ENCODE assay signal across 8 cellular contexts in genomic region chr12:113230315-113231274, GRCh38. TPM values are rescaled to one million over a fixed set of nuclear protein-coding genes. Genes with fewer than 3 reads are reported as not detected.
DNase-seq lines count a peak whose midpoint lies in the region; ATAC-seq and TF ChIP-seq lines count a peak whose summit lies in the region.

No MANE protein-coding gene starts in this region.

- DNase-seq in naive B cell = no peak
- no peak for DNase-seq in NCI-H1105 treated with DMSO at 0.1 percent for 48 hours (lab: John Stamatoyannopoulos, UW)
- no peak for DNase-seq in GM19240 (ENCODE audit: insufficient read length, low spot score)
- DNase-seq in chondrocyte (ENCODE audit: low spot score) = no peak
- DNase-seq in NCI-H1417 (lab: John Stamatoyannopoulos, UW) = no peak

- peak overlapping the region; percentile 62 for H3K27ac Mint-ChIP-seq in activated T-helper 17 cell treated with anti-CD3 and anti-CD28 coated beads, Interleukin-2, amount 50 U/mL, for 72 hours
- peak overlapping the region; percentile 53 to 98 (median 89) for H3K27ac Mint-ChIP-seq in naive B cell
- H3K27ac Mint-ChIP-seq in chondrocyte (ENCODE audit: unreplicated experiment) = no peak overlapping the region

- H3K27me3 Mint-ChIP-seq in activated T-helper 17 cell treated with anti-CD3 and anti-CD28 coated beads, Interleukin-2, amount 50 U/mL, for 72 hours = no peaks in the 10 kb centered on the region
- H3K27me3 Mint-ChIP-seq in naive B cell = no peaks in the 10 kb centered on the region
- H3K27me3 Mint-ChIP-seq in chondrocyte (ENCODE audit: low read depth) = no peaks in the 10 kb centered on the region

- H3K4me3 Mint-ChIP-seq in activated T-helper 17 cell treated with anti-CD3 and anti-CD28 coated beads, Interleukin-2, amount 50 U/mL, for 72 hours = peak overlapping the region; percentile 51
- H3K4me3 Mint-ChIP-seq in naive B cell (peak overlapping the region; percentile 39 to 86 (median 72)), chondrocyte (ENCODE audit: unreplicated experiment) (no peak overlapping the region)

- no peaks in the 10 kb centered on the region for H3K9me3 Mint-ChIP-seq in activated T-helper 17 cell treated with anti-CD3 and anti-CD28 coated beads, Interleukin-2, amount 50 U/mL, for 72 hours
- H3K9me3 Mint-ChIP-seq in naive B cell (peaks cover 0 to 5% (median 0%) of the 10 kb centered on the region in 7 donors), chondrocyte (ENCODE audit: low read depth) (no peaks in the 10 kb centered on the region)

- peaks cover 17% of the 10 kb centered on the region for H3K4me1 Mint-ChIP-seq in activated T-helper 17 cell treated with anti-CD3 and anti-CD28 coated beads, Interleukin-2, amount 50 U/mL, for 72 hours
- H3K4me1 Mint-ChIP-seq in naive B cell (peaks cover 42 to 71% (median 43%) of the 10 kb centered on the region in 3 donors), chondrocyte (ENCODE audit: low read depth) (peaks cover 62% of the 10 kb centered on the region)

- peaks cover 83% of the 10 kb centered on the region for H3K36me3 Mint-ChIP-seq in activated T-helper 17 cell treated with anti-CD3 and anti-CD28 coated beads, Interleukin-2, amount 50 U/mL, for 72 hours (ENCODE audit: low read depth)
- H3K36me3 Mint-ChIP-seq in naive B cell = peaks cover 15 to 18% of the 10 kb centered on the region in 2 donors
- peaks cover 2% of the 10 kb centered on the region for H3K36me3 Mint-ChIP-seq in chondrocyte (ENCODE audit: low read depth)

- TF ChIP-seq CTCF in chondrocyte (IDR thresholded peaks at IDR 0.05) = no peak

- peak; percentile 11 for ATAC-seq in GM18909 (IDR thresholded peaks at IDR 0.05; ENCODE audit: poor library complexity, unreplicated experiment)
- peak; percentile 23 for ATAC-seq in HG02938 (IDR thresholded peaks at IDR 0.05; ENCODE audit: unreplicated experiment)
- ATAC-seq in activated T-helper 17 cell treated with anti-CD3 and anti-CD28 coated beads, Interleukin-2, amount 50 U/mL, for 72 hours (replicated peaks) = peak; percentile 52
- ATAC-seq in naive B cell (ENCODE audit: low read depth in 2 of 2) = no peak

RNA-seq across cellular contexts. Expression of gene TPCN1, which starts 9.3 kb away (rescaled TPM):
- total RNA-seq in activated T-helper 17 cell treated with anti-CD3 and anti-CD28 coated beads, Interleukin-2, amount 50 U/mL, for 72 hours = 10 to 100 TPM; 29.4 to 67.7 TPM
- 10 to 100 TPM in 5 of 6 donors, 1 to 10 TPM in 1; 8.8 to 26.2 (median 18.9) TPM for polyA plus RNA-seq in naive B cell (ENCODE audit: low read depth in 6 of 6)
- 35.9 to 40.0 TPM (median 37.7 TPM) in 3 replicates for total RNA-seq in chondrocyte

RNA-seq across cellular contexts. Expression of gene RITA1, which starts 45.1 kb away (rescaled TPM):
- 10 to 100 TPM; 14.2 to 23.9 TPM for total RNA-seq in activated T-helper 17 cell treated with anti-CD3 and anti-CD28 coated beads, Interleukin-2, amount 50 U/mL, for 72 hours
- polyA plus RNA-seq in naive B cell (ENCODE audit: low read depth in 6 of 6) = 10 to 100 TPM; 21.0 to 31.9 (median 24.1) TPM
- total RNA-seq in chondrocyte = 15.5 to 20.2 TPM (median 16.7 TPM) in 3 replicates

RNA-seq across cellular contexts. Expression of gene DDX54, which starts 45.3 kb away (rescaled TPM):
- 10 to 100 TPM; 47.4 to 86.9 TPM for total RNA-seq in activated T-helper 17 cell treated with anti-CD3 and anti-CD28 coated beads, Interleukin-2, amount 50 U/mL, for 72 hours
- polyA plus RNA-seq in naive B cell (ENCODE audit: low read depth in 6 of 6) = 10 to 100 TPM in 5 of 6 donors, 1 to 10 TPM in 1; 9.0 to 45.5 (median 25.4) TPM
- 44.2 to 52.7 TPM (median 44.6 TPM) in 3 replicates for total RNA-seq in chondrocyte

Comparison
In these comparisons a context has a peak if more than half of its experiments do, and no peak if none do; other contexts are left out.
1. ATAC-seq: peak in GM18909 (single experiment), HG02938 (single experiment) and activated T-helper 17 cell treated with anti-CD3 and anti-CD28 coated beads, Interleukin-2, amount 50 U/mL, for 72 hours (single experiment); none in naive B cell (0 of 2).